Comparison of ENCODE assay signal across 1 cellular context in the genomic region with DNA sequence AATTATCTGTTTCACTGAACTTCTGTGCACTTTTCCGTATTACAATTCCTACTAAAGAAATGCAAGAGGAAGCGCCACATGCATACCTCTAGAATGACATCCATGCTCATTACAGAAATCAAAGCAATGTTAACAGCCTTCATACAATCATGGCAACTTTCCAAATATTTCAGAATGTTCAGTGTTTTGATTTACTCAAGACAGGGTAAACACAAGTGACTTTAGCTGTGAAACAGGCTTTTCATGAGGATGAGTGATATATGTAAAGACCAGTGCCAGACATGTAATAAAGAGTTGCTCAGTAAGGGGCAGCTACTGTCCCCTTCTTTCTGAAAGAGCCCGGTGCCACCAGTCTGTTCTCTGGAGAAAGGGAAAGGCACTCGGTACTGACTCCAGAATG.
TF ChIP-seq lines count a peak whose summit lies in the region.

No MANE protein-coding gene starts in this region.

TF ChIP-seq in GM23338, 12 proteins besides CTCF, POLR2A, EP300 and RAD21 (continued from another document):
- TF ChIP-seq, protein P1, sequence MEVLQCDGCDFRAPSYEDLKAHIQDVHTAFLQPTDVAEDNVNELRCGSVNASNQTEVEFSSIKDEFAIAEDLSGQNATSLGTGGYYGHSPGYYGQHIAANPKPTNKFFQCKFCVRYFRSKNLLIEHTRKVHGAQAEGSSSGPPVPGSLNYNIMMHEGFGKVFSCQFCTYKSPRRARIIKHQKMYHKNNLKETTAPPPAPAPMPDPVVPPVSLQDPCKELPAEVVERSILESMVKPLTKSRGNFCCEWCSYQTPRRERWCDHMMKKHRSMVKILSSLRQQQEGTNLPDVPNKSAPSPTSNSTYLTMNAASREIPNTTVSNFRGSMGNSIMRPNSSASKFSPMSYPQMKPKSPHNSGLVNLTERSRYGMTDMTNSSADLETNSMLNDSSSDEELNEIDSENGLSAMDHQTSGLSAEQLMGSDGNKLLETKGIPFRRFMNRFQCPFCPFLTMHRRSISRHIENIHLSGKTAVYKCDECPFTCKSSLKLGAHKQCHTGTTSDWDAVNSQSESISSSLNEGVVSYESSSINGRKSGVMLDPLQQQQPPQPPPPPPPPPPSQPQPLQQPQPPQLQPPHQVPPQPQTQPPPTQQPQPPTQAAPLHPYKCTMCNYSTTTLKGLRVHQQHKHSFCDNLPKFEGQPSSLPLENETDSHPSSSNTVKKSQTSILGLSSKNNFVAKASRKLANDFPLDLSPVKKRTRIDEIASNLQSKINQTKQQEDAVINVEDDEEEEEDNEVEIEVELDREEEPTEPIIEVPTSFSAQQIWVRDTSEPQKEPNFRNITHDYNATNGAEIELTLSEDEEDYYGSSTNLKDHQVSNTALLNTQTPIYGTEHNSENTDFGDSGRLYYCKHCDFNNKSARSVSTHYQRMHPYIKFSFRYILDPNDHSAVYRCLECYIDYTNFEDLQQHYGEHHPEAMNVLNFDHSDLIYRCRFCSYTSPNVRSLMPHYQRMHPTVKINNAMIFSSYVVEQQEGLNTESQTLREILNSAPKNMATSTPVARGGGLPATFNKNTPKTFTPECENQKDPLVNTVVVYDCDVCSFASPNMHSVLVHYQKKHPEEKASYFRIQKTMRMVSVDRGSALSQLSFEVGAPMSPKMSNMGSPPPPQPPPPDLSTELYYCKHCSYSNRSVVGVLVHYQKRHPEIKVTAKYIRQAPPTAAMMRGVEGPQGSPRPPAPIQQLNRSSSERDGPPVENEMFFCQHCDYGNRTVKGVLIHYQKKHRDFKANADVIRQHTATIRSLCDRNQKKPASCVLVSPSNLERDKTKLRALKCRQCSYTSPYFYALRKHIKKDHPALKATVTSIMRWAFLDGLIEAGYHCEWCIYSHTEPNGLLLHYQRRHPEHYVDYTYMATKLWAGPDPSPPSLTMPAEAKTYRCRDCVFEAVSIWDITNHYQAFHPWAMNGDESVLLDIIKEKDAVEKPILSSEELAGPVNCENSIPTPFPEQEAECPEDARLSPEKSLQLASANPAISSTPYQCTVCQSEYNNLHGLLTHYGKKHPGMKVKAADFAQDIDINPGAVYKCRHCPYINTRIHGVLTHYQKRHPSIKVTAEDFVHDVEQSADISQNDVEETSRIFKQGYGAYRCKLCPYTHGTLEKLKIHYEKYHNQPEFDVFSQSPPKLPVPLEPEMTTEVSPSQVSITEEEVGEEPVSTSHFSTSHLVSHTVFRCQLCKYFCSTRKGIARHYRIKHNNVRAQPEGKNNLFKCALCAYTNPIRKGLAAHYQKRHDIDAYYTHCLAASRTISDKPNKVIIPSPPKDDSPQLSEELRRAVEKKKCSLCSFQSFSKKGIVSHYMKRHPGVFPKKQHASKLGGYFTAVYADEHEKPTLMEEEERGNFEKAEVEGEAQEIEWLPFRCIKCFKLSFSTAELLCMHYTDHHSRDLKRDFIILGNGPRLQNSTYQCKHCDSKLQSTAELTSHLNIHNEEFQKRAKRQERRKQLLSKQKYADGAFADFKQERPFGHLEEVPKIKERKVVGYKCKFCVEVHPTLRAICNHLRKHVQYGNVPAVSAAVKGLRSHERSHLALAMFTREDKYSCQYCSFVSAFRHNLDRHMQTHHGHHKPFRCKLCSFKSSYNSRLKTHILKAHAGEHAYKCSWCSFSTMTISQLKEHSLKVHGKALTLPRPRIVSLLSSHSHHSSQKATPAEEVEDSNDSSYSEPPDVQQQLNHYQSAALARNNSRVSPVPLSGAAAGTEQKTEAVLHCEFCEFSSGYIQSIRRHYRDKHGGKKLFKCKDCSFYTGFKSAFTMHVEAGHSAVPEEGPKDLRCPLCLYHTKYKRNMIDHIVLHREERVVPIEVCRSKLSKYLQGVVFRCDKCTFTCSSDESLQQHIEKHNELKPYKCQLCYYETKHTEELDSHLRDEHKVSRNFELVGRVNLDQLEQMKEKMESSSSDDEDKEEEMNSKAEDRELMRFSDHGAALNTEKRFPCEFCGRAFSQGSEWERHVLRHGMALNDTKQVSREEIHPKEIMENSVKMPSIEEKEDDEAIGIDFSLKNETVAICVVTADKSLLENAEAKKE (CRISPR knock-in tag; IDR thresholded peaks at IDR 0.05): no peak
- TF ChIP-seq POLR2AphosphoS5 (IDR thresholded peaks at IDR 0.05; ENCODE audit: low read depth) (no peak), CREB1 (CRISPR knock-in tag; IDR thresholded peaks at IDR 0.05; ENCODE audit: low read depth) (no peak)
TF ChIP-seq in GM23338: peak in this region for 0.
